Comparison of ENCODE assay signal across 33 cellular contexts in genomic region chr3:111929484-111929883, GRCh38.
"Had no signal": no experiment of that assay in that cellular context is flagged by ENCODE, and none has a peak within 500 bp of the region (broad histone marks: within the 10 kb centered on the region; RNA-seq: fewer than 3 reads in every experiment).

No MANE protein-coding gene starts in this region.

- H3K27ac ChIP-seq: brain microvascular endothelial cell, PC-9, RWPE1, VCaP had no signal

- H3K4me3 ChIP-seq: PC-9 had no signal

- H3K27me3 ChIP-seq: brain microvascular endothelial cell had no signal

- FAIRE-seq: RCC 7860 had no signal

- H3K4me2 ChIP-seq: PC-9 had no signal

- H3K4me1 Mint-ChIP-seq: activated CD4-positive, alpha-beta memory T cell treated with anti-CD3 and anti-CD28 coated beads, Interleukin-2, amount 10 ng/mL, durations not matched to agents 7 days and 5 days; T-cell had no signal

- H2AFZ ChIP-seq: PC-9 had no signal

- DNase-seq: activated CD4-positive, alpha-beta memory T cell treated with anti-CD3 and anti-CD28 coated beads, Interleukin-2, amount 10 ng/mL, durations not matched to agents 7 days and 5 days; activated CD4-positive, alpha-beta T cell treated with anti-CD3 and anti-CD28 coated beads for 1 hour; activated CD4-positive, alpha-beta T cell treated with anti-CD3 and anti-CD28 coated beads for 48 hours; activated CD4-positive, CD25-positive, alpha-beta regulatory T cell; activated CD8-positive, alpha-beta memory T cell treated with anti-CD3 and anti-CD28 coated beads for 24 hours; activated CD8-positive, alpha-beta memory T cell treated with anti-CD3 and anti-CD28 coated beads, Interleukin-2, amount 10 ng/mL, durations not matched to agents 7 days and 5 days; activated CD8-positive, alpha-beta memory T cell treated with anti-CD3 and anti-CD28 coated beads, Interleukin-2, amount 50 U/mL, for 48 hours; activated effector memory CD4-positive, alpha-beta T cell treated with Interleukin-2 at 50 U/mL for 16 hours; activated naive CD4-positive, alpha-beta T cell treated with anti-CD3 and anti-CD28 coated beads, Interleukin-2, amount 50 U/mL, for 16 hours; activated naive CD8-positive, alpha-beta T cell treated with anti-CD3 and anti-CD28 coated beads for 36 hours; activated T-cell treated with anti-CD3 and anti-CD28 coated beads, Interleukin-2, amount 50 U/mL, for 48 hours; amniotic stem cell; aorta; brain microvascular endothelial cell; central memory CD4-positive, alpha-beta T cell; Karpas-422; KBM-7; NCI-H146; NCI-H187; NCI-H2029 treated with DMSO at 0.1 percent for 48 hours; NCI-H2107; NCI-H2171; NCI-H510A treated with DMSO at 0.1 percent for 48 hours; PC-9; SIG-M5; T-cell; T-helper 2 cell; T-helper 9 cell had no signal

- H3K27ac Mint-ChIP-seq: activated CD4-positive, alpha-beta memory T cell treated with anti-CD3 and anti-CD28 coated beads, Interleukin-2, amount 10 ng/mL, durations not matched to agents 7 days and 5 days; activated CD8-positive, alpha-beta memory T cell treated with anti-CD3 and anti-CD28 coated beads, Interleukin-2, amount 10 ng/mL, durations not matched to agents 7 days and 5 days; activated naive CD8-positive, alpha-beta T cell treated with anti-CD3 and anti-CD28 coated beads for 36 hours; T-cell had no signal

- H3K27me3 Mint-ChIP-seq: activated CD4-positive, alpha-beta memory T cell treated with anti-CD3 and anti-CD28 coated beads, Interleukin-2, amount 10 ng/mL, durations not matched to agents 7 days and 5 days; activated CD8-positive, alpha-beta memory T cell treated with anti-CD3 and anti-CD28 coated beads, Interleukin-2, amount 10 ng/mL, durations not matched to agents 7 days and 5 days; activated naive CD8-positive, alpha-beta T cell treated with anti-CD3 and anti-CD28 coated beads for 36 hours had no signal

- H3K9me3 Mint-ChIP-seq: activated CD4-positive, alpha-beta memory T cell treated with anti-CD3 and anti-CD28 coated beads, Interleukin-2, amount 10 ng/mL, durations not matched to agents 7 days and 5 days; activated naive CD8-positive, alpha-beta T cell treated with anti-CD3 and anti-CD28 coated beads for 36 hours; T-cell had no signal

- ATAC-seq: activated CD8-positive, alpha-beta memory T cell treated with anti-CD3 and anti-CD28 coated beads, Interleukin-2, amount 10 ng/mL, durations not matched to agents 7 days and 5 days; Right ventricle myocardium inferior; SK-N-SH treated with all-trans-retinoic acid at 6 μM for 48 hours; T-cell had no signal

- H3K36me3 Mint-ChIP-seq: activated CD8-positive, alpha-beta memory T cell treated with anti-CD3 and anti-CD28 coated beads, Interleukin-2, amount 10 ng/mL, durations not matched to agents 7 days and 5 days; activated naive CD8-positive, alpha-beta T cell treated with anti-CD3 and anti-CD28 coated beads for 36 hours had no signal

- H3K4me3 Mint-ChIP-seq: activated CD4-positive, alpha-beta memory T cell treated with anti-CD3 and anti-CD28 coated beads, Interleukin-2, amount 10 ng/mL, durations not matched to agents 7 days and 5 days; activated CD8-positive, alpha-beta memory T cell treated with anti-CD3 and anti-CD28 coated beads, Interleukin-2, amount 10 ng/mL, durations not matched to agents 7 days and 5 days; activated naive CD8-positive, alpha-beta T cell treated with anti-CD3 and anti-CD28 coated beads for 36 hours; T-cell had no signal
